In genomic region chr15:75648156-75649000, GRCh38 we compare ENCODE assay signal across 8 cellular contexts. TPM values are rescaled to one million over a fixed set of nuclear protein-coding genes. Genes with fewer than 3 reads are reported as not detected.
DNase-seq lines count a peak whose midpoint lies in the region; ATAC-seq and TF ChIP-seq lines count a peak whose summit lies in the region.

No MANE protein-coding gene starts in this region.

- H3K4me3 ChIP-seq in GM08714 (ENCODE audit: low read length) (peak overlapping the region; percentile 71), epithelial cell of esophagus (ENCODE audit: low read length) (peak overlapping the region; percentile 78), mucosa of stomach (ENCODE audit: low read length) (peak overlapping the region; percentile 94), aorta (ENCODE audit: low read length in 2 of 2) (peak overlapping the region; percentile 77 to 79)

- 1 to 2% methylated on average over 34 of the region's 34 CpGs for WGBS in aorta, 2 donors

- H3K4me1 ChIP-seq in mucosa of stomach (ENCODE audit: control insufficient read depth, insufficient read depth, low read length) (peaks cover 60% of the 10 kb centered on the region), aorta (ENCODE audit: control insufficient read depth in 1 of 2, insufficient read depth in 2 of 2, low read length in 2 of 2) (no peaks in the 10 kb centered on the region)

- H3K36me3 ChIP-seq in mucosa of stomach (ENCODE audit: control insufficient read depth, insufficient read depth, low read length) (peaks cover 4% of the 10 kb centered on the region), aorta (ENCODE audit: control insufficient read depth in 1 of 2, insufficient read depth in 2 of 2, low read length in 1 of 2) (no peaks in the 10 kb centered on the region)

- peak; percentile 59 for ATAC-seq in aorta (ENCODE audit: low FRiP score)
- ATAC-seq in HG03135 (IDR thresholded peaks at IDR 0.05; ENCODE audit: unreplicated experiment) = no peak

- H3K27me3 ChIP-seq in mucosa of stomach (ENCODE audit: control insufficient read depth, insufficient read depth, low read length) (no peaks in the 10 kb centered on the region), aorta (ENCODE audit: control insufficient read depth in 1 of 2, insufficient read depth in 2 of 2, low read length in 1 of 2) (no peaks in the 10 kb centered on the region)

- peak overlapping the region; percentile 97 for H3K9ac ChIP-seq in mucosa of stomach (ENCODE audit: low read length)

- CTCF ChIA-PET in RWPE1 (lab: Yijun Ruan, JAX) = interaction anchor here (0.7 to 1.4 kb wide), 6 partner anchors 13 to 940 kb away, joined by 3 to 9 read pairs (median 4); partner anchors contain the start of gene SNUPN

- POLR2A ChIA-PET in RWPE1 (lab: Yijun Ruan, JAX; ENCODE audit: low non-redundant PET) = interaction anchor here (0.6 to 1.4 kb wide), 4 partner anchors 8 to 280 kb away, joined by 3 to 8 read pairs (median 3); partner anchors contain the start of gene IMP3

- TF ChIP-seq CTCF in RWPE1 (conservative IDR thresholded peaks at IDR 0.05; ENCODE audit: low read depth) = no peak
- no peak for TF ChIP-seq CTCF in epithelial cell of esophagus (IDR thresholded peaks at IDR 0.05; ENCODE audit: insufficient read depth, low read depth, low read length, missing control alignments)

- no peaks in the 10 kb centered on the region for H3K9me3 ChIP-seq in mucosa of stomach (ENCODE audit: control insufficient read depth, low read length)
- H3K9me3 ChIP-seq in aorta (ENCODE audit: control insufficient read depth, low read length) = no peaks in the 10 kb centered on the region

- peak overlapping the region; percentile 98 for H3K27ac ChIP-seq in RWPE1
- peak overlapping the region; percentile 87 to 97 for H3K27ac ChIP-seq in aorta (ENCODE audit: low read depth in 1 of 2, low read length in 2 of 2)

- intact Hi-C loops in aorta (cut with DNase I) = no loop called here

- no peak for DNase-seq in RWPE1 (ENCODE audit: low spot score)
- DNase-seq in epithelial cell of esophagus (ENCODE audit: low read depth) = no peak
- peak; percentile 62 to 87 for DNase-seq in aorta
- no peak for DNase-seq in NOMO-1 (lab: John Stamatoyannopoulos, UW; ENCODE audit: unreplicated experiment in 2 of 2)
- no peak for DNase-seq in stimulated activated CD4-positive, alpha-beta T cell treated with anti-CD3 and anti-CD28 coated beads, Interleukin-1b, Interleukin-23, amount 100 ng/mL, for 48 hours

RNA-seq across cellular contexts. Expression of gene SNX33, which starts 0.7 kb away (rescaled TPM):
- 10 to 100 TPM; 30.9 to 59.5 TPM for total RNA-seq in aorta
- polyA plus RNA-seq in aorta = 10 to 100 TPM in 1 of 2 donors, 1 to 10 TPM in 1; 6.3 to 26.7 TPM

RNA-seq across cellular contexts. Expression of gene IMP3, which starts 8.4 kb away (rescaled TPM):
- total RNA-seq in aorta = 10 to 100 TPM; 35.2 to 46.1 TPM
- polyA plus RNA-seq in aorta = 10 to 100 TPM; 38.7 to 47.0 TPM

RNA-seq across cellular contexts. Expression of gene SNUPN, which starts 22.9 kb away (rescaled TPM):
- total RNA-seq in aorta = 10 to 100 TPM; 16.3 to 20.9 TPM
- polyA plus RNA-seq in aorta = 10 to 100 TPM; 17.9 to 18.7 TPM

Comparison
In these comparisons a context has a peak if more than half of its experiments do, and no peak if none do; other contexts are left out.
1. DNase-seq: peak in aorta (2 of 2); none in RWPE1 (single experiment), epithelial cell of esophagus (single experiment), NOMO-1 (0 of 2) and stimulated activated CD4-positive, alpha-beta T cell treated with anti-CD3 and anti-CD28 coated beads, Interleukin-1b, Interleukin-23, amount 100 ng/mL, for 48 hours (single experiment).
2. Peak in every context shown above with its lines, with median percentiles within 50 percentile points of each other: H3K4me3 ChIP-seq.